In genomic region chr11:62922653-62923371, GRCh38 we compare ENCODE assay signal across 9 cellular contexts. TPM values are rescaled to one million over a fixed set of nuclear protein-coding genes. Genes with fewer than 3 reads are reported as not detected.
DNase-seq lines count a peak whose midpoint lies in the region; ATAC-seq and TF ChIP-seq lines count a peak whose summit lies in the region.
"Had no signal": no experiment of that assay in that cellular context is flagged by ENCODE, and none has a peak within 500 bp of the region (broad histone marks: within the 10 kb centered on the region; RNA-seq: fewer than 3 reads in every experiment).

No MANE protein-coding gene starts in this region.

- CTCF ChIA-PET in AG04450 (lab: Charles Lee): interaction anchor here (0.6 to 8.7 kb wide), 6 partner anchors 14 to 260 kb away, joined by 3 to 58 read pairs (median 5); no protein-coding TSS in a partner anchor
- CTCF ChIA-PET in HEK293 (lab: Yijun Ruan, JAX): interaction anchor here (0.5 to 1.7 kb wide), 10 partner anchors 8 to 846 kb away, joined by 3 to 7 read pairs (median 4); no protein-coding TSS in a partner anchor

- no peaks in the 10 kb centered on the region for H3K79me2 ChIP-seq in mesendoderm (ENCODE audit: control insufficient read depth, insufficient read depth, low read length)

- peak overlapping the region; percentile 20 for H3K4me2 ChIP-seq in mesendoderm (ENCODE audit: low read length)

- no peaks in the 10 kb centered on the region for H3K9me3 Mint-ChIP-seq in activated naive CD8-positive, alpha-beta T cell treated with anti-CD3 and anti-CD28 coated beads, Interleukin-2, amount 10 ng/mL, durations not matched to agents 7 days and 5 days

- peak; percentile 55 for TF ChIP-seq CTCF in AG04450 (IDR thresholded peaks at IDR 0.05; ENCODE audit: low read depth, low read length)
- no peak for TF ChIP-seq CTCF in HEK293 (tag by site-specific recombination; IDR thresholded peaks at IDR 0.05)

- DNase-seq in AG04450 (ENCODE audit: low read depth, low spot score): no peak
- peak; percentile 48 for DNase-seq in activated naive CD8-positive, alpha-beta T cell treated with anti-CD3 and anti-CD28 coated beads, Interleukin-2, amount 10 ng/mL, durations not matched to agents 7 days and 5 days
- peak; percentile 40 for DNase-seq in mesendoderm
- DNase-seq in SJCRH30: no peak
- no peak for DNase-seq in activated gamma-delta T cell treated with Interleukin-2 at 50 U/mL for 16 hours
- DNase-seq in NOMO-1 (lab: John Stamatoyannopoulos, UW; ENCODE audit: unreplicated experiment in 2 of 2): no peak

- H3K36me3 Mint-ChIP-seq in activated naive CD8-positive, alpha-beta T cell treated with anti-CD3 and anti-CD28 coated beads, Interleukin-2, amount 10 ng/mL, durations not matched to agents 7 days and 5 days: no peaks in the 10 kb centered on the region

- no CpG with 5 or more reads among the region's 22 CpGs for WGBS in mesendoderm (ENCODE audit: extremely low coverage, insufficient coverage, low lambda C conversion rate)

- H3K4me3 ChIP-seq in AG04450 (ENCODE audit: low read depth, low read length) (peak overlapping the region; percentile 22; the same call in 1 of the 2 replicates), HEK293 (ENCODE audit: low read depth, low read length) (no peak overlapping the region), mesendoderm (ENCODE audit: low read length) (no peak overlapping the region), SJCRH30 (no peak overlapping the region)

- no peak overlapping the region for H2BK15ac ChIP-seq in mesendoderm (replicated peaks; ENCODE audit: low read depth)

- H3K56ac ChIP-seq in mesendoderm (ENCODE audit: low read length): peak overlapping the region; percentile 78

- peak; percentile 20 for ATAC-seq in activated naive CD8-positive, alpha-beta T cell treated with anti-CD3 and anti-CD28 coated beads, Interleukin-2, amount 10 ng/mL, durations not matched to agents 7 days and 5 days (ENCODE audit: low read depth)
- ATAC-seq in GM19324 (IDR thresholded peaks at IDR 0.05; ENCODE audit: low FRiP score, unreplicated experiment): no peak

- no peak overlapping the region for H3K27ac ChIP-seq in AG04450 (ENCODE audit: low read depth, low read length)
- H3K27ac ChIP-seq in HEK293 (ENCODE audit: extremely low read depth, low read depth, low read length): no peak overlapping the region
- no peak overlapping the region for H3K27ac ChIP-seq in mesendoderm (ENCODE audit: low read depth, low read length)
- no peak overlapping the region for H3K27ac ChIP-seq in SJCRH30

- H3K4me3 Mint-ChIP-seq in activated naive CD8-positive, alpha-beta T cell treated with anti-CD3 and anti-CD28 coated beads, Interleukin-2, amount 10 ng/mL, durations not matched to agents 7 days and 5 days: no peak overlapping the region

- no peak overlapping the region for H4K8ac ChIP-seq in mesendoderm (ENCODE audit: low read depth, low read length)

- no peak overlapping the region for H4K5ac ChIP-seq in mesendoderm (ENCODE audit: low read length)

- no peaks in the 10 kb centered on the region for H3K79me1 ChIP-seq in mesendoderm (ENCODE audit: low read length)

- no peaks in the 10 kb centered on the region; the same call in 1 of the 2 replicates for H3K9me3 ChIP-seq in AG04450 (ENCODE audit: control insufficient read depth, insufficient read depth, low read length)
- H3K9me3 ChIP-seq in HEK293 (ENCODE audit: control insufficient read depth, insufficient read depth, low read depth, low read length): no peaks in the 10 kb centered on the region
- H3K9me3 ChIP-seq in SJCRH30 (replicated peaks): no peaks in the 10 kb centered on the region

- no peak overlapping the region for H3K18ac ChIP-seq in mesendoderm (ENCODE audit: low read length)

- peaks cover 73% of the 10 kb centered on the region for H3K27me3 Mint-ChIP-seq in activated naive CD8-positive, alpha-beta T cell treated with anti-CD3 and anti-CD28 coated beads, Interleukin-2, amount 10 ng/mL, durations not matched to agents 7 days and 5 days

- no peak overlapping the region for H3K23ac ChIP-seq in mesendoderm (ENCODE audit: low read length)

- no peak overlapping the region for H3K27ac Mint-ChIP-seq in activated naive CD8-positive, alpha-beta T cell treated with anti-CD3 and anti-CD28 coated beads, Interleukin-2, amount 10 ng/mL, durations not matched to agents 7 days and 5 days

- H2BK120ac ChIP-seq in mesendoderm (ENCODE audit: low read depth, low read length): no peak overlapping the region

- H2AK5ac ChIP-seq in mesendoderm (ENCODE audit: low read length): no peak overlapping the region

- H3K27me3 ChIP-seq in AG04450 (ENCODE audit: control insufficient read depth, insufficient read depth, low read length) (peaks cover 74% of the 10 kb centered on the region), mesendoderm (ENCODE audit: insufficient read depth, low read length, poor library complexity) (peaks cover 24% of the 10 kb centered on the region), SJCRH30 (peaks cover 6% of the 10 kb centered on the region; the same call in 1 of the 2 replicates)

- no peak overlapping the region for H2BK5ac ChIP-seq in mesendoderm (ENCODE audit: low read length)

- H3K4me1 Mint-ChIP-seq in activated naive CD8-positive, alpha-beta T cell treated with anti-CD3 and anti-CD28 coated beads, Interleukin-2, amount 10 ng/mL, durations not matched to agents 7 days and 5 days: peaks cover 12% of the 10 kb centered on the region

- H3K4me1 ChIP-seq in HEK293 (ENCODE audit: control insufficient read depth, insufficient read depth, low read length): peaks cover 4% of the 10 kb centered on the region; the same call in 1 of the 2 replicates
- peaks cover 2% of the 10 kb centered on the region for H3K4me1 ChIP-seq in mesendoderm (ENCODE audit: control insufficient read depth, low read depth, low read length)
- no peaks in the 10 kb centered on the region for H3K4me1 ChIP-seq in SJCRH30

- no peak overlapping the region for H3K4ac ChIP-seq in mesendoderm (ENCODE audit: low read depth, low read length)

- H3K36me3 ChIP-seq in HEK293 (ENCODE audit: control insufficient read depth in 2 of 2, insufficient read depth in 1 of 2, low read length in 2 of 2): no peaks in the 10 kb centered on the region
- no peaks in the 10 kb centered on the region for H3K36me3 ChIP-seq in mesendoderm (ENCODE audit: control insufficient read depth, insufficient read depth, low read length)
- H3K36me3 ChIP-seq in SJCRH30: no peaks in the 10 kb centered on the region

- no peak overlapping the region for H3K9ac ChIP-seq in mesendoderm (ENCODE audit: low read length)

- POLR2A ChIA-PET in AG04450 (lab: Yijun Ruan, JAX) (interaction anchor here (0.7 kb wide), 1 partner anchor 117 kb away, joined by 3 read pairs; no protein-coding TSS in a partner anchor), HEK293 (lab: Yijun Ruan, JAX) (interaction anchor here (0.5 to 1.6 kb wide), 3 partner anchors 18 to 81 kb away, joined by 3 to 6 read pairs (median 4); no protein-coding TSS in a partner anchor)
- POLR2A ChIA-PET in activated naive CD8-positive, alpha-beta T cell treated with anti-CD3 and anti-CD28 coated beads, Interleukin-2, amount 10 ng/mL, durations not matched to agents 7 days and 5 days (lab: Charles Lee): no interaction called here

TF ChIP-seq in HEK293, 187 proteins besides CTCF, POLR2A, EP300 and RAD21 (continues in another document):
- TF ChIP-seq ZNF514 (tag by site-specific recombination; IDR thresholded peaks at IDR 0.05): no peak
- TF ChIP-seq ZNF121 (tag by site-specific recombination; IDR thresholded peaks at IDR 0.05): no peak
- no peak for TF ChIP-seq ZNF449 (tag by site-specific recombination; IDR thresholded peaks at IDR 0.05)
- no peak for TF ChIP-seq ZNF23 (tag by site-specific recombination; IDR thresholded peaks at IDR 0.05; ENCODE audit: borderline replicate concordance)
- TF ChIP-seq ZNF571 (tag by site-specific recombination; IDR thresholded peaks at IDR 0.05): no peak
- TF ChIP-seq ZNF692 (tag by site-specific recombination; IDR thresholded peaks at IDR 0.05): no peak
- TF ChIP-seq ZFHX2 (tag by site-specific recombination; conservative IDR thresholded peaks at IDR 0.05): peak; percentile 31; the same call in 1 of the 2 replicates
- 0 out of 2 replicates have a peak, but pooled peaks have one; percentile 29 for TF ChIP-seq HOXC10 (CRISPR knock-in tag; IDR thresholded peaks at IDR 0.05)
- TF ChIP-seq GLI4 (tag by site-specific recombination; IDR thresholded peaks at IDR 0.05): no peak

RNA-seq across cellular contexts. Expression of gene CHRM1, which starts 1.6 kb away (rescaled TPM):
- polyA plus RNA-seq in AG04450 (2011; rRNA removed): not detected in 2 replicates
- not detected in 2 replicates for polyA minus RNA-seq in AG04450 (2011; rRNA and poly(A)+ RNA removed)
- total RNA-seq in activated naive CD8-positive, alpha-beta T cell treated with anti-CD3 and anti-CD28 coated beads, Interleukin-2, amount 10 ng/mL, durations not matched to agents 7 days and 5 days: not detected
- not detected for polyA plus RNA-seq in mesendoderm (2013, experiment 1 of 2)
- polyA plus RNA-seq in mesendoderm (2013, experiment 2 of 2): 0.01 TPM
- not detected in 2 replicates for total RNA-seq in SJCRH30 (2014; rRNA removed; shearing (Covaris generic))
- total RNA-seq: activated CD8-positive, alpha-beta memory T cell treated with anti-CD3 and anti-CD28 coated beads for 36 hours had no signal

RNA-seq across cellular contexts. Expression of gene SLC3A2, which starts 42.1 kb away (rescaled TPM):
- polyA plus RNA-seq in AG04450 (2011; rRNA removed): 263 and 284 TPM in 2 replicates
- polyA minus RNA-seq in AG04450 (2011; rRNA and poly(A)+ RNA removed): 177 and 196 TPM in 2 replicates
- total RNA-seq in activated naive CD8-positive, alpha-beta T cell treated with anti-CD3 and anti-CD28 coated beads, Interleukin-2, amount 10 ng/mL, durations not matched to agents 7 days and 5 days: 100 to 1,000 TPM; 222 to 228 TPM
- 325 TPM for polyA plus RNA-seq in mesendoderm (2013, experiment 1 of 2)
- polyA plus RNA-seq in mesendoderm (2013, experiment 2 of 2): 333 TPM
- total RNA-seq in SJCRH30 (2014; rRNA removed; shearing (Covaris generic)): 106 and 109 TPM in 2 replicates

Comparison
In these comparisons a context has a peak if more than half of its experiments do, and no peak if none do; other contexts are left out.
1. DNase-seq: peak in activated naive CD8-positive, alpha-beta T cell treated with anti-CD3 and anti-CD28 coated beads, Interleukin-2, amount 10 ng/mL, durations not matched to agents 7 days and 5 days (single experiment) and mesendoderm (single experiment); none in AG04450 (single experiment), SJCRH30 (0 of 2), activated gamma-delta T cell treated with Interleukin-2 at 50 U/mL for 16 hours (single experiment) and NOMO-1 (0 of 2).